Comparison of ENCODE assay signal across 29 cellular contexts in genomic region chr5:153533546-153533945, GRCh38. TPM values are rescaled to one million over a fixed set of nuclear protein-coding genes. Genes with fewer than 3 reads are reported as not detected.
"Had no signal": no experiment of that assay in that cellular context is flagged by ENCODE, and none has a peak within 500 bp of the region (broad histone marks: within the 10 kb centered on the region; RNA-seq: fewer than 3 reads in every experiment).

No MANE protein-coding gene starts in this region.

- H3K27ac ChIP-seq: stomach, suprapubic skin, testis, thyroid gland, tibial nerve, transverse colon, upper lobe of left lung, upper lobe of right lung, uterus, vagina had no signal

- H3K27me3 Mint-ChIP-seq: stimulated activated memory B cell treated with anti-CD40 and anti-IgM and Interleukin-4, amounts not matched to agents 10 μg/mL and 1 μg/mL and 100 μg/mL, for 72 hours; stimulated activated naive B cell treated with anti-CD40 and anti-IgM and Interleukin-4, amounts not matched to agents 10 μg/mL and 1 μg/mL and 100 μg/mL, for 72 hours; stimulated activated naive CD8-positive, alpha-beta T cell treated with anti-CD3 and anti-CD28 coated beads, Interleukin-15, amount 100 ng/mL, for 72 hours had no signal

- H3K27ac Mint-ChIP-seq: stimulated activated effector memory CD8-positive, alpha-beta T cell treated with anti-CD3 and anti-CD28 coated beads, Interleukin-12 subunit alpha, Interleukin-12 subunit beta, amount 100 ng/mL, for 72 hours; stimulated activated memory B cell treated with anti-CD40 and anti-IgM and Interleukin-4, amounts not matched to agents 10 μg/mL and 1 μg/mL and 100 μg/mL, for 72 hours; stimulated activated naive B cell treated with anti-CD40 and anti-IgM and Interleukin-4, amounts not matched to agents 10 μg/mL and 1 μg/mL and 100 μg/mL, for 72 hours; stimulated activated naive CD8-positive, alpha-beta T cell treated with anti-CD3 and anti-CD28 coated beads, Interleukin-15, amount 100 ng/mL, for 72 hours; stimulated activated naive CD8-positive, alpha-beta T cell treated with anti-CD3 and anti-CD28 coated beads, Interleukin-15, Interleukin-2, amounts not matched to agents 100 ng/mL and 50 ng/mL, for 24 hours; type B pancreatic cell had no signal

- H3K9me3 Mint-ChIP-seq: stimulated activated effector memory CD8-positive, alpha-beta T cell treated with anti-CD3 and anti-CD28 coated beads, Interleukin-12 subunit alpha, Interleukin-12 subunit beta, amount 100 ng/mL, for 72 hours; stimulated activated naive CD8-positive, alpha-beta T cell treated with anti-CD3 and anti-CD28 coated beads, Interleukin-15, amount 100 ng/mL, for 72 hours; stimulated activated naive CD8-positive, alpha-beta T cell treated with anti-CD3 and anti-CD28 coated beads, Interleukin-15, Interleukin-2, amounts not matched to agents 100 ng/mL and 50 ng/mL, for 24 hours; type B pancreatic cell had no signal

- H3K27me3 ChIP-seq: stomach, suprapubic skin, testis, thyroid gland, tibial artery, tibial nerve, transverse colon, upper lobe of left lung, upper lobe of right lung, uterus, vagina had no signal

- H3K4me1 Mint-ChIP-seq: stimulated activated effector memory CD8-positive, alpha-beta T cell treated with anti-CD3 and anti-CD28 coated beads, Interleukin-12 subunit alpha, Interleukin-12 subunit beta, amount 100 ng/mL, for 72 hours; stimulated activated memory B cell treated with anti-CD40 and anti-IgM and Interleukin-4, amounts not matched to agents 10 μg/mL and 1 μg/mL and 100 μg/mL, for 72 hours; stimulated activated naive B cell treated with anti-CD40 and anti-IgM and Interleukin-4, amounts not matched to agents 10 μg/mL and 1 μg/mL and 100 μg/mL, for 72 hours; stimulated activated naive CD8-positive, alpha-beta T cell treated with anti-CD3 and anti-CD28 coated beads, Interleukin-15, amount 100 ng/mL, for 72 hours had no signal

- DNase-seq: stimulated activated CD4-positive, alpha-beta T cell treated with anti-CD3 and anti-CD28 coated beads, Interleukin-2, amount 100 ng/mL, for 48 hours; stimulated activated CD4-positive, alpha-beta T cell treated with anti-CD3 and anti-CD28 coated beads, Interleukin-4, amount 100 ng/mL, for 1 hour; stimulated activated CD4-positive, alpha-beta T cell treated with anti-CD3 and anti-CD28 coated beads, Interleukin-4, amount 100 ng/mL, for 24 hours; stimulated activated CD4-positive, alpha-beta T cell treated with anti-CD3 and anti-CD28 coated beads, Interleukin-4, amount 100 ng/mL, for 4 hours; stimulated activated CD8-positive, alpha-beta memory T cell treated with anti-CD3 and anti-CD28 coated beads, Interleukin-4, amount 100 ng/mL, for 48 hours; stimulated activated naive B cell treated with anti-CD40 and anti-IgM and Interleukin-4, amounts not matched to agents 10 μg/mL and 1 μg/mL and 100 μg/mL, for 72 hours; stimulated activated naive CD4-positive, alpha-beta T cell; stimulated activated naive CD4-positive, alpha-beta T cell treated with Interleukin-2 at 50 U/mL for 16 hours; stimulated activated naive CD8-positive, alpha-beta T cell treated with anti-CD3 and anti-CD28 coated beads, Interleukin-15, amount 100 ng/mL, for 72 hours; stimulated activated naive CD8-positive, alpha-beta T cell treated with anti-CD3 and anti-CD28 coated beads, Interleukin-15, Interleukin-2, amounts not matched to agents 100 U/mL and 50 U/mL, for 24 hours; stomach; substantia nigra; testis; thyroid gland; tibial artery; transverse colon; trophoblast cell; upper lobe of left lung; upper lobe of right lung; uterus had no signal

- H3K4me3 ChIP-seq: stomach, suprapubic skin, testis, thoracic aorta, thyroid gland, tibial artery, tibial nerve, transverse colon, upper lobe of left lung, upper lobe of right lung, uterus, vagina had no signal

- H3K36me3 ChIP-seq: stomach, suprapubic skin, thoracic aorta, thyroid gland, tibial artery, tibial nerve, transverse colon, upper lobe of left lung, upper lobe of right lung, uterus, vagina had no signal

- H3K36me3 Mint-ChIP-seq: stimulated activated effector memory CD8-positive, alpha-beta T cell treated with anti-CD3 and anti-CD28 coated beads, Interleukin-12 subunit alpha, Interleukin-12 subunit beta, amount 100 ng/mL, for 72 hours; stimulated activated memory B cell treated with anti-CD40 and anti-IgM and Interleukin-4, amounts not matched to agents 10 μg/mL and 1 μg/mL and 100 μg/mL, for 72 hours; stimulated activated naive B cell treated with anti-CD40 and anti-IgM and Interleukin-4, amounts not matched to agents 10 μg/mL and 1 μg/mL and 100 μg/mL, for 72 hours; type B pancreatic cell had no signal

- H3K4me1 ChIP-seq: stomach, suprapubic skin, testis, thyroid gland, transverse colon, upper lobe of left lung, upper lobe of right lung, uterus, vagina had no signal

- H3K9me3 ChIP-seq: stomach, suprapubic skin, testis, thoracic aorta, thyroid gland, tibial artery, tibial nerve, transverse colon, upper lobe of left lung, upper lobe of right lung, uterus, vagina had no signal

- ATAC-seq: stimulated activated effector memory CD8-positive, alpha-beta T cell treated with anti-CD3 and anti-CD28 coated beads, Interleukin-12 subunit alpha, Interleukin-12 subunit beta, amount 100 ng/mL, for 72 hours; stimulated activated memory B cell treated with anti-CD40 and anti-IgM and Interleukin-4, amounts not matched to agents 10 μg/mL and 1 μg/mL and 100 μg/mL, for 72 hours; stimulated activated naive B cell treated with anti-CD40 and anti-IgM and Interleukin-4, amounts not matched to agents 10 μg/mL and 1 μg/mL and 100 μg/mL, for 72 hours; stimulated activated naive CD8-positive, alpha-beta T cell treated with anti-CD3 and anti-CD28 coated beads, Interleukin-15, amount 100 ng/mL, for 72 hours; stimulated activated naive CD8-positive, alpha-beta T cell treated with anti-CD3 and anti-CD28 coated beads, Interleukin-15, Interleukin-2, amounts not matched to agents 100 U/mL and 50 U/mL, for 24 hours; upper lobe of right lung had no signal

- H3K4me3 Mint-ChIP-seq: stimulated activated effector memory CD8-positive, alpha-beta T cell treated with anti-CD3 and anti-CD28 coated beads, Interleukin-12 subunit alpha, Interleukin-12 subunit beta, amount 100 ng/mL, for 72 hours; stimulated activated memory B cell treated with anti-CD40 and anti-IgM and Interleukin-4, amounts not matched to agents 10 μg/mL and 1 μg/mL and 100 μg/mL, for 72 hours; stimulated activated naive B cell treated with anti-CD40 and anti-IgM and Interleukin-4, amounts not matched to agents 10 μg/mL and 1 μg/mL and 100 μg/mL, for 72 hours; stimulated activated naive CD8-positive, alpha-beta T cell treated with anti-CD3 and anti-CD28 coated beads, Interleukin-15, amount 100 ng/mL, for 72 hours; stimulated activated naive CD8-positive, alpha-beta T cell treated with anti-CD3 and anti-CD28 coated beads, Interleukin-15, Interleukin-2, amounts not matched to agents 100 ng/mL and 50 ng/mL, for 24 hours; type B pancreatic cell had no signal

RNA-seq across cellular contexts. Expression of gene GRIA1, which starts 43.1 kb away (rescaled TPM):
- total RNA-seq: ureter, vagina had no signal
